Comparison of ENCODE assay signal across 1 cellular context in the genomic region with DNA sequence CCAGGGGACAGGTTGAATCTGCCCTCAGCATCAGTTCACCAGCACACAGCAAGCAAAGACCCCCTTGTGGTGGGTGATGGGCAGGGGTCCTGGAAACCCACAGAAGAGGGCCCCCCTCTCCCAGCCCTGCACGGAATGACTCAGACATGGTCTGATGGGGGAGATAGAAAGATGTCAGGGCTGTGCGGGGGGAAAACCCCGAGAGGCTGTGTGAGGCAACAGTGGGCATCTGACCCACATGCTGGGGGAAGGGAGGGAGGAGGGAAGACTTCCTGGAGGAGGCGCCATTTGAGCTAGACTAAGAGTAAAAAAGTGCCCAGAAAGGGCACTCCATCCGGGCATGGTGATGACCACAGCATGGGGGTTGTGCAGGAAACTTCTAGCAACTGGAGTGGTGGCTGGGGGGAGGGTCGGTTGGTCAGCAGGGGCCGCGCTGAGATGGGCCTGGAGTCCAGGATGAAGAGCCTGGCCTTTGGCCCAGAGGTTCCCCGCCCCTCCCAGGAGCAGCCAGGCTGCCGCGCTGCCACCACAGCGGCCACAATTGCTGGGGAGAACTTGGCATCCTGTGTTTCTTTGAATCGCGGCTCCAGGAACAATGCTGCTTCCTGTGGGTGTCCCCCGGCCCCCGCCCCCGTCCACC.
TF ChIP-seq lines count a peak whose summit lies in the region.

No MANE protein-coding gene starts in this region.

TF ChIP-seq in HCT116, 20 proteins besides CTCF, POLR2A, EP300 and RAD21 (continued from another document):
- TF ChIP-seq, protein P1, sequence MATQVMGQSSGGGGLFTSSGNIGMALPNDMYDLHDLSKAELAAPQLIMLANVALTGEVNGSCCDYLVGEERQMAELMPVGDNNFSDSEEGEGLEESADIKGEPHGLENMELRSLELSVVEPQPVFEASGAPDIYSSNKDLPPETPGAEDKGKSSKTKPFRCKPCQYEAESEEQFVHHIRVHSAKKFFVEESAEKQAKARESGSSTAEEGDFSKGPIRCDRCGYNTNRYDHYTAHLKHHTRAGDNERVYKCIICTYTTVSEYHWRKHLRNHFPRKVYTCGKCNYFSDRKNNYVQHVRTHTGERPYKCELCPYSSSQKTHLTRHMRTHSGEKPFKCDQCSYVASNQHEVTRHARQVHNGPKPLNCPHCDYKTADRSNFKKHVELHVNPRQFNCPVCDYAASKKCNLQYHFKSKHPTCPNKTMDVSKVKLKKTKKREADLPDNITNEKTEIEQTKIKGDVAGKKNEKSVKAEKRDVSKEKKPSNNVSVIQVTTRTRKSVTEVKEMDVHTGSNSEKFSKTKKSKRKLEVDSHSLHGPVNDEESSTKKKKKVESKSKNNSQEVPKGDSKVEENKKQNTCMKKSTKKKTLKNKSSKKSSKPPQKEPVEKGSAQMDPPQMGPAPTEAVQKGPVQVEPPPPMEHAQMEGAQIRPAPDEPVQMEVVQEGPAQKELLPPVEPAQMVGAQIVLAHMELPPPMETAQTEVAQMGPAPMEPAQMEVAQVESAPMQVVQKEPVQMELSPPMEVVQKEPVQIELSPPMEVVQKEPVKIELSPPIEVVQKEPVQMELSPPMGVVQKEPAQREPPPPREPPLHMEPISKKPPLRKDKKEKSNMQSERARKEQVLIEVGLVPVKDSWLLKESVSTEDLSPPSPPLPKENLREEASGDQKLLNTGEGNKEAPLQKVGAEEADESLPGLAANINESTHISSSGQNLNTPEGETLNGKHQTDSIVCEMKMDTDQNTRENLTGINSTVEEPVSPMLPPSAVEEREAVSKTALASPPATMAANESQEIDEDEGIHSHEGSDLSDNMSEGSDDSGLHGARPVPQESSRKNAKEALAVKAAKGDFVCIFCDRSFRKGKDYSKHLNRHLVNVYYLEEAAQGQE (IDR thresholded peaks at IDR 0.05; ENCODE audit: low read depth): no peak
- TF ChIP-seq, protein P2, sequence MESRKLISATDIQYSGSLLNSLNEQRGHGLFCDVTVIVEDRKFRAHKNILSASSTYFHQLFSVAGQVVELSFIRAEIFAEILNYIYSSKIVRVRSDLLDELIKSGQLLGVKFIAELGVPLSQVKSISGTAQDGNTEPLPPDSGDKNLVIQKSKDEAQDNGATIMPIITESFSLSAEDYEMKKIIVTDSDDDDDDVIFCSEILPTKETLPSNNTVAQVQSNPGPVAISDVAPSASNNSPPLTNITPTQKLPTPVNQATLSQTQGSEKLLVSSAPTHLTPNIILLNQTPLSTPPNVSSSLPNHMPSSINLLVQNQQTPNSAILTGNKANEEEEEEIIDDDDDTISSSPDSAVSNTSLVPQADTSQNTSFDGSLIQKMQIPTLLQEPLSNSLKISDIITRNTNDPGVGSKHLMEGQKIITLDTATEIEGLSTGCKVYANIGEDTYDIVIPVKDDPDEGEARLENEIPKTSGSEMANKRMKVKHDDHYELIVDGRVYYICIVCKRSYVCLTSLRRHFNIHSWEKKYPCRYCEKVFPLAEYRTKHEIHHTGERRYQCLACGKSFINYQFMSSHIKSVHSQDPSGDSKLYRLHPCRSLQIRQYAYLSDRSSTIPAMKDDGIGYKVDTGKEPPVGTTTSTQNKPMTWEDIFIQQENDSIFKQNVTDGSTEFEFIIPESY (IDR thresholded peaks at IDR 0.05; ENCODE audit: extremely low read depth, insufficient replicate concordance, low read length): no peak
- TF ChIP-seq, protein P3, sequence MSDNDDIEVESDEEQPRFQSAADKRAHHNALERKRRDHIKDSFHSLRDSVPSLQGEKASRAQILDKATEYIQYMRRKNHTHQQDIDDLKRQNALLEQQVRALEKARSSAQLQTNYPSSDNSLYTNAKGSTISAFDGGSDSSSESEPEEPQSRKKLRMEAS (IDR thresholded peaks at IDR 0.05): no peak
